10 cellular contexts compared by ENCODE assay signal in genomic region chr6:143673638-143674037, GRCh38. TPM values are rescaled to one million over a fixed set of nuclear protein-coding genes. Genes with fewer than 3 reads are reported as not detected.
DNase-seq lines count a peak whose midpoint lies in the region; ATAC-seq and TF ChIP-seq lines count a peak whose summit lies in the region.
"Had no signal": no experiment of that assay in that cellular context is flagged by ENCODE, and none has a peak within 500 bp of the region (broad histone marks: within the 10 kb centered on the region; RNA-seq: fewer than 3 reads in every experiment).

No MANE protein-coding gene starts in this region.

- H3K27me3 ChIP-seq in SJCRH30 (no peaks in the 10 kb centered on the region), foreskin keratinocyte (no peaks in the 10 kb centered on the region), stomach (no peaks in the 10 kb centered on the region)

- DNase-seq in H4 (ENCODE audit: low spot score) = peak; percentile 34
- peak; percentile 37 to 42 for DNase-seq in SJCRH30
- peak; percentile 90 to 95 for DNase-seq in foreskin keratinocyte
- peak; percentile 64 for DNase-seq in stomach
- DNase-seq in putamen (ENCODE audit: low spot score) = no peak
- no peak for DNase-seq in pons (ENCODE audit: low spot score)
- no peak for DNase-seq in 8988T
- DNase-seq: effector CD8-positive, alpha-beta T cell; NCI-H748 treated with DMSO at 0.1 percent for 48 hours had no signal

- no peaks in the 10 kb centered on the region for H3K9me3 ChIP-seq in SJCRH30 (replicated peaks)
- no peaks in the 10 kb centered on the region for H3K9me3 ChIP-seq in stomach

- H3K36me3 ChIP-seq in SJCRH30 = no peaks in the 10 kb centered on the region
- H3K36me3 ChIP-seq in stomach = no peaks in the 10 kb centered on the region

- no peak overlapping the region for H3K4me3 ChIP-seq in SJCRH30
- H3K4me3 ChIP-seq in stomach = no peak overlapping the region

- no peak for TF ChIP-seq POLR2A in stomach (IDR thresholded peaks at IDR 0.05)

- H3K27ac ChIP-seq in SJCRH30 = peak overlapping the region; percentile 5; the same call in 1 of the 2 replicates
- H3K27ac ChIP-seq in foreskin keratinocyte = peak overlapping the region; percentile 64
- peak overlapping the region; percentile 28 to 98 (median 78) for H3K27ac ChIP-seq in stomach

- TF ChIP-seq CTCF in foreskin keratinocyte (conservative IDR thresholded peaks at IDR 0.05) (no peak), stomach (IDR thresholded peaks at IDR 0.05) (no peak)

- H3K4me1 ChIP-seq in SJCRH30 (peaks cover 44% of the 10 kb centered on the region), foreskin keratinocyte (peaks cover 50% of the 10 kb centered on the region), stomach (peaks cover 19 to 51% (median 34%) of the 10 kb centered on the region in 4 donors)

- 9 to 28% (median 22%) methylated on average over 4 of the region's 4 CpGs for WGBS in stomach, 5 donors

- TF ChIP-seq EP300 in stomach (IDR thresholded peaks at IDR 0.05) = no peak

- ATAC-seq in foreskin keratinocyte = peak; percentile 95
- no peak for ATAC-seq in GM21390 (IDR thresholded peaks at IDR 0.05; ENCODE audit: unreplicated experiment)

- intact Hi-C loops in stomach (cut with DNase I; ENCODE audit: low total_unique reads) = no loop called here

RNA-seq across cellular contexts. Expression of gene PHACTR2, which starts 4.1 kb away (rescaled TPM):
- 22.4 and 24.4 TPM in 2 replicates for total RNA-seq in H4 (2014; rRNA removed; shearing (Covaris generic))
- total RNA-seq in SJCRH30 (2014; rRNA removed; shearing (Covaris generic)) = 57.1 and 63.7 TPM in 2 replicates
- total RNA-seq in foreskin keratinocyte = 40.4 and 45.2 TPM in 2 replicates
- 2.8 and 3.3 TPM in 2 replicates for polyA plus RNA-seq in foreskin keratinocyte
- total RNA-seq in stomach = 100 to 1,000 TPM in 2 of 5 donors, 10 to 100 TPM in 3; 25.8 to 126 (median 59.6) TPM
- polyA plus RNA-seq in stomach = 10 to 100 TPM in 2 of 3 donors, 1 to 10 TPM in 1; 3.0 to 14.1 (median 10.6) TPM

Comparison
In these comparisons a context has a peak if more than half of its experiments do, and no peak if none do; other contexts are left out.
1. DNase-seq: peak in H4 (single experiment), SJCRH30 (2 of 2), foreskin keratinocyte (2 of 2) and stomach (single experiment); none in putamen (single experiment), pons (single experiment) and 8988T (single experiment).
2. H3K27ac ChIP-seq: peak in every context shown above with its lines; median percentile 78 in stomach; 64 in foreskin keratinocyte; 5 in SJCRH30.